16 cellular contexts compared by ENCODE assay signal in genomic region chr13:73168226-73168992, GRCh38.
DNase-seq lines count a peak whose midpoint lies in the region; ATAC-seq and TF ChIP-seq lines count a peak whose summit lies in the region.
"Had no signal": no experiment of that assay in that cellular context is flagged by ENCODE, and none has a peak within 500 bp of the region (broad histone marks: within the 10 kb centered on the region; RNA-seq: fewer than 3 reads in every experiment).

No MANE protein-coding gene starts in this region.

- H3K4me1 ChIP-seq in HUES48 (ENCODE audit: control insufficient read depth, insufficient read depth, low read length) = peaks cover 21% of the 10 kb centered on the region
- H3K4me1 ChIP-seq in mammary epithelial cell (ENCODE audit: insufficient read depth, low read length) = peaks cover 52% of the 10 kb centered on the region
- peaks cover 35 to 55% of the 10 kb centered on the region in 2 donors for H3K4me1 ChIP-seq in mucosa of rectum (ENCODE audit: control insufficient read depth in 2 of 2, insufficient read depth in 2 of 2, low read length in 2 of 2)
- no peaks in the 10 kb centered on the region for H3K4me1 ChIP-seq in naive thymus-derived CD4-positive, alpha-beta T cell (ENCODE audit: control insufficient read depth in 2 of 2, insufficient read depth in 2 of 2, low read length in 2 of 2)
- H3K4me1 ChIP-seq: esophagus muscularis mucosa had no signal

- no peak overlapping the region for H3K4me3 Mint-ChIP-seq in naive thymus-derived CD4-positive, alpha-beta T cell
- H3K4me3 Mint-ChIP-seq: memory B cell; stimulated activated naive CD8-positive, alpha-beta T cell treated with anti-CD3 and anti-CD28 coated beads, Interleukin-15, Interleukin-2, amounts not matched to agents 100 ng/mL and 50 ng/mL, for 24 hours had no signal

- H3K4me2 ChIP-seq in mammary epithelial cell (ENCODE audit: insufficient read depth, low read depth, low read length) = peak overlapping the region; percentile 58

- TF ChIP-seq CTCF in mammary epithelial cell (conservative IDR thresholded peaks at IDR 0.05 in 1 of 2, IDR thresholded peaks at IDR 0.05 in 1 of 2; ENCODE audit: extremely low read depth in 1 of 2, insufficient read depth in 1 of 2, low read depth in 1 of 2, low read length in 2 of 2) = no peak

- in situ Hi-C loops in mammary epithelial cell (cut with MboI; ENCODE audit: low sequenced_read_pairs in 2 of 2) = no loop called here

- H3K4me3 ChIP-seq in HUES48 (ENCODE audit: low read depth, low read length) (no peak overlapping the region), mammary epithelial cell (replicated peaks in 1 of 3; ENCODE audit: insufficient read depth in 1 of 3, low read depth in 2 of 3, low read length in 3 of 3) (no peak overlapping the region), mucosa of rectum (ENCODE audit: low read length in 2 of 2) (no peak overlapping the region)
- H3K4me3 ChIP-seq in naive thymus-derived CD4-positive, alpha-beta T cell (ENCODE audit: low read length) = no peak overlapping the region
- H3K4me3 ChIP-seq: esophagus muscularis mucosa, K562 had no signal

- DNase-seq in Daoy (ENCODE audit: low read depth) = peak; percentile 30
- DNase-seq in mammary epithelial cell = peak; percentile 79
- DNase-seq in NCI-H69 (lab: John Stamatoyannopoulos, UW) = no peak
- no peak for DNase-seq in naive thymus-derived CD4-positive, alpha-beta T cell
- no peak for DNase-seq in mucosa of gallbladder (ENCODE audit: low spot score)
- DNase-seq: activated CD4-positive, alpha-beta T cell treated with anti-CD3 and anti-CD28 coated beads for 1 hour; caudate nucleus; NCI-H1694; retina had no signal

- dilution Hi-C loops in mammary epithelial cell (cut with HindIII; ENCODE audit: low sequenced_read_pairs) = loop anchor here (5.0 kb wide), 1 partner anchor 34 kb away; no protein-coding TSS in a partner anchor

- H3K9ac ChIP-seq in HUES48 (ENCODE audit: low read depth, low read length) = no peak overlapping the region
- peak overlapping the region; percentile 74 for H3K9ac ChIP-seq in mammary epithelial cell (ENCODE audit: insufficient read depth, low read length)
- peak overlapping the region in 1 of 2 donors; percentile 21 for H3K9ac ChIP-seq in mucosa of rectum (ENCODE audit: low read depth in 1 of 2, low read length in 2 of 2)

- no peaks in the 10 kb centered on the region for H3K27me3 ChIP-seq in HUES48 (ENCODE audit: control insufficient read depth, insufficient read depth, low read length)
- H3K27me3 ChIP-seq in mammary epithelial cell (ENCODE audit: insufficient read depth, low read length) = no peaks in the 10 kb centered on the region
- H3K27me3 ChIP-seq in mucosa of rectum (ENCODE audit: control insufficient read depth in 2 of 2, insufficient read depth in 2 of 2, low read length in 2 of 2) = no peaks in the 10 kb centered on the region
- no peaks in the 10 kb centered on the region for H3K27me3 ChIP-seq in naive thymus-derived CD4-positive, alpha-beta T cell (ENCODE audit: control insufficient read depth in 2 of 2, insufficient read depth in 2 of 2, low read length in 2 of 2)
- H3K27me3 ChIP-seq: esophagus muscularis mucosa had no signal

- BruUV-seq in mammary epithelial cell (replicated peaks; lab: Mats Ljungman, UMichigan) = no TSS peak

- no peak for ATAC-seq in GM21528 (IDR thresholded peaks at IDR 0.05; ENCODE audit: low FRiP score, unreplicated experiment)
- ATAC-seq in naive thymus-derived CD4-positive, alpha-beta T cell = no peak
- ATAC-seq: K562 had no signal

- peaks cover 0 to 7% (median 5%) of the 10 kb centered on the region in 7 donors for H3K4me1 Mint-ChIP-seq in naive thymus-derived CD4-positive, alpha-beta T cell
- H3K4me1 Mint-ChIP-seq: memory B cell had no signal

- H4K20me1 ChIP-seq in mammary epithelial cell (ENCODE audit: insufficient read depth, low read length) = no peaks in the 10 kb centered on the region

- intact Hi-C loops in mammary epithelial cell (cut with micrococcal nuclease) = loop anchor here (1.0 to 5.0 kb wide), 3 partner anchors 54 to 253 kb away; no protein-coding TSS in a partner anchor
- intact Hi-C loops in naive thymus-derived CD4-positive, alpha-beta T cell (cut with micrococcal nuclease) = no loop called here

- POLR2A ChIA-PET in naive thymus-derived CD4-positive, alpha-beta T cell (lab: Charles Lee) = no interaction called here

- H3K36me3 ChIP-seq in HUES48 (ENCODE audit: control insufficient read depth, insufficient read depth, low read length) (no peaks in the 10 kb centered on the region), mammary epithelial cell (ENCODE audit: insufficient read depth, low read length) (no peaks in the 10 kb centered on the region), mucosa of rectum (ENCODE audit: control insufficient read depth in 2 of 2, insufficient read depth in 2 of 2, low read length in 2 of 2) (no peaks in the 10 kb centered on the region)
- H3K36me3 ChIP-seq in naive thymus-derived CD4-positive, alpha-beta T cell (ENCODE audit: control insufficient read depth in 2 of 3, insufficient read depth in 3 of 3, low read length in 3 of 3) = no peaks in the 10 kb centered on the region
- H3K36me3 ChIP-seq: esophagus muscularis mucosa had no signal

- H3K9me3 Mint-ChIP-seq in naive thymus-derived CD4-positive, alpha-beta T cell = peaks cover 0 to 5% (median 0%) of the 10 kb centered on the region in 11 donors
- H3K9me3 Mint-ChIP-seq: stimulated activated naive CD8-positive, alpha-beta T cell treated with anti-CD3 and anti-CD28 coated beads, Interleukin-15, Interleukin-2, amounts not matched to agents 100 ng/mL and 50 ng/mL, for 24 hours had no signal

- H2AFZ ChIP-seq in mammary epithelial cell (ENCODE audit: low read depth, low read length) = peak overlapping the region; percentile 77

- no peaks in the 10 kb centered on the region for H3K79me2 ChIP-seq in mammary epithelial cell (ENCODE audit: insufficient read depth, low read length)

- no peak overlapping the region for H3K27ac Mint-ChIP-seq in naive thymus-derived CD4-positive, alpha-beta T cell
- H3K27ac Mint-ChIP-seq: memory B cell; stimulated activated naive CD8-positive, alpha-beta T cell treated with anti-CD3 and anti-CD28 coated beads, Interleukin-15, Interleukin-2, amounts not matched to agents 100 ng/mL and 50 ng/mL, for 24 hours had no signal

- H3K9me3 ChIP-seq in HUES48 (ENCODE audit: control insufficient read depth, insufficient read depth, low read length) (no peaks in the 10 kb centered on the region), mammary epithelial cell (replicated peaks; ENCODE audit: insufficient read depth, low read length) (no peaks in the 10 kb centered on the region), mucosa of rectum (ENCODE audit: control insufficient read depth in 2 of 2, low read length in 2 of 2) (no peaks in the 10 kb centered on the region)
- H3K9me3 ChIP-seq in naive thymus-derived CD4-positive, alpha-beta T cell (ENCODE audit: control insufficient read depth in 2 of 3, low read length in 3 of 3) = no peaks in the 10 kb centered on the region
- H3K9me3 ChIP-seq: esophagus muscularis mucosa had no signal

- H3K36me3 Mint-ChIP-seq in naive thymus-derived CD4-positive, alpha-beta T cell = no peaks in the 10 kb centered on the region
- H3K36me3 Mint-ChIP-seq: memory B cell had no signal

- CTCF ChIA-PET in mammary epithelial cell (lab: Charles Lee; ENCODE audit: low non-redundant PET) = no interaction called here
- CTCF ChIA-PET in naive thymus-derived CD4-positive, alpha-beta T cell (lab: Charles Lee) = no interaction called here

- H3K27me3 Mint-ChIP-seq in naive thymus-derived CD4-positive, alpha-beta T cell = peaks cover 0 to 5% (median 0%) of the 10 kb centered on the region in 5 donors
- H3K27me3 Mint-ChIP-seq: stimulated activated naive CD8-positive, alpha-beta T cell treated with anti-CD3 and anti-CD28 coated beads, Interleukin-15, Interleukin-2, amounts not matched to agents 100 ng/mL and 50 ng/mL, for 24 hours had no signal

- peak overlapping the region; percentile 8 for H3K27ac ChIP-seq in HUES48 (ENCODE audit: low read depth, low read length)
- H3K27ac ChIP-seq in mammary epithelial cell (ENCODE audit: insufficient read depth, low read depth, low read length) = peak overlapping the region; percentile 98
- peak overlapping the region; percentile 82 to 86 for H3K27ac ChIP-seq in mucosa of rectum (ENCODE audit: low read depth in 2 of 2, low read length in 2 of 2)
- H3K27ac ChIP-seq in naive thymus-derived CD4-positive, alpha-beta T cell (ENCODE audit: low read depth, low read length) = no peak overlapping the region
- H3K27ac ChIP-seq: esophagus muscularis mucosa had no signal

- WGBS in mammary epithelial cell (ENCODE audit: low coverage, missing lambda C conversion rate) = 91% methylated on average over 1 of the region's 1 CpG

Comparison
In these comparisons a context has a peak if more than half of its experiments do, and no peak if none do; other contexts are left out.
1. DNase-seq: peak in Daoy (single experiment) and mammary epithelial cell (single experiment); none in NCI-H69 (single experiment), naive thymus-derived CD4-positive, alpha-beta T cell (0 of 9) and mucosa of gallbladder (single experiment).